ENCODE assay signal across 1 cellular context in genomic region chr14:67734675-67735074, GRCh38.
TF ChIP-seq lines count a peak whose summit lies in the region.

No MANE protein-coding gene starts in this region.

TF ChIP-seq in IMR-90, 13 proteins besides CTCF, POLR2A, EP300 and RAD21 (continued from another document):
- TF ChIP-seq SMC3 (IDR thresholded peaks at IDR 0.05; ENCODE audit: low read depth, low read length) (no peak), ELK1 (IDR thresholded peaks at IDR 0.05; ENCODE audit: borderline replicate concordance, low read depth, low read length) (no peak), CEBPB (IDR thresholded peaks at IDR 0.05; ENCODE audit: low read depth, low read length) (no peak), NFE2L2 (IDR thresholded peaks at IDR 0.05; ENCODE audit: low read depth, low read length) (no peak), BHLHE40 (IDR thresholded peaks at IDR 0.05; ENCODE audit: low read depth, low read length) (no peak), MXI1 (IDR thresholded peaks at IDR 0.05; ENCODE audit: borderline replicate concordance, low read depth, low read length) (no peak), RFX5 (IDR thresholded peaks at IDR 0.05; ENCODE audit: low read depth, low read length) (no peak), MAZ (IDR thresholded peaks at IDR 0.05; ENCODE audit: borderline replicate concordance, low read depth, low read length) (no peak)
